ENCODE assay signal across 10 cellular contexts in genomic region chr17:18920911-18921441, GRCh38. TPM values are rescaled to one million over a fixed set of nuclear protein-coding genes. Genes with fewer than 3 reads are reported as not detected.
A peak's percentile ranks its signal among the peaks of the same experiment; 100 is the strongest.
DNase-seq lines count a peak whose midpoint lies in the region; ATAC-seq lines count a peak whose summit lies in the region.
"Had no signal": no experiment of that assay in that cellular context is flagged by ENCODE, and none has a peak within 500 bp of the region (broad histone marks: within the 10 kb centered on the region; RNA-seq: fewer than 3 reads in every experiment).

No MANE protein-coding gene starts in this region.

- CTCF ChIA-PET in activated CD4-positive, alpha-beta T cell treated with anti-CD3 and anti-CD28 coated beads, Interleukin-2, amount 10 ng/mL, durations not matched to agents 7 days and 5 days (lab: Charles Lee), result interaction anchor here (1.4 kb wide), 1 partner anchor 40 kb away, joined by 4 read pairs; no protein-coding TSS in a partner anchor

- H3K27me3 Mint-ChIP-seq in activated CD4-positive, alpha-beta T cell treated with anti-CD3 and anti-CD28 coated beads, Interleukin-2, amount 10 ng/mL, durations not matched to agents 7 days and 5 days, result no peaks in the 10 kb centered on the region

- H3K4me1 Mint-ChIP-seq in activated CD4-positive, alpha-beta T cell treated with anti-CD3 and anti-CD28 coated beads, Interleukin-2, amount 10 ng/mL, durations not matched to agents 7 days and 5 days, result peaks cover 55% of the 10 kb centered on the region
- peaks cover 42% of the 10 kb centered on the region for H3K4me1 Mint-ChIP-seq in stimulated activated effector memory CD8-positive, alpha-beta T cell treated with anti-CD3 and anti-CD28 coated beads, Interleukin-12 subunit alpha, Interleukin-12 subunit beta, amount 100 ng/mL, for 72 hours

- ATAC-seq in stimulated activated effector memory CD8-positive, alpha-beta T cell treated with anti-CD3 and anti-CD28 coated beads, Interleukin-12 subunit alpha, Interleukin-12 subunit beta, amount 100 ng/mL, for 72 hours, result peak; percentile 53
- ATAC-seq in activated CD4-positive, CD25-positive, alpha-beta regulatory T cell treated with anti-CD3 and anti-CD28 coated beads, Interleukin-2, amount 50 U/mL, for 24 hours, result no peak

- H3K9me3 Mint-ChIP-seq in activated CD4-positive, alpha-beta T cell treated with anti-CD3 and anti-CD28 coated beads, Interleukin-2, amount 10 ng/mL, durations not matched to agents 7 days and 5 days, result no peaks in the 10 kb centered on the region
- no peaks in the 10 kb centered on the region for H3K9me3 Mint-ChIP-seq in stimulated activated effector memory CD8-positive, alpha-beta T cell treated with anti-CD3 and anti-CD28 coated beads, Interleukin-12 subunit alpha, Interleukin-12 subunit beta, amount 100 ng/mL, for 72 hours

- POLR2A ChIA-PET in activated CD4-positive, alpha-beta T cell treated with anti-CD3 and anti-CD28 coated beads, Interleukin-2, amount 10 ng/mL, durations not matched to agents 7 days and 5 days (lab: Charles Lee), result interaction anchor here (0.6 kb wide), 1 partner anchor 728 kb away, joined by 7 read pairs; the partner anchor contains the start of gene ALDH3A2

- peaks cover 50% of the 10 kb centered on the region for H3K36me3 Mint-ChIP-seq in activated CD4-positive, alpha-beta T cell treated with anti-CD3 and anti-CD28 coated beads, Interleukin-2, amount 10 ng/mL, durations not matched to agents 7 days and 5 days (ENCODE audit: low read depth)
- H3K36me3 Mint-ChIP-seq in stimulated activated effector memory CD8-positive, alpha-beta T cell treated with anti-CD3 and anti-CD28 coated beads, Interleukin-12 subunit alpha, Interleukin-12 subunit beta, amount 100 ng/mL, for 72 hours, result peaks cover 68% of the 10 kb centered on the region

- DNase-seq in activated CD4-positive, alpha-beta T cell treated with anti-CD3 and anti-CD28 coated beads, Interleukin-2, amount 10 ng/mL, durations not matched to agents 7 days and 5 days, result no peak
- DNase-seq in activated CD4-positive, alpha-beta T cell treated with anti-CD3 and anti-CD28 coated beads, Interleukin-2, amount 50 U/mL, for 4 hours, result no peak
- DNase-seq in LHCN-M2 (ENCODE audit: low read depth) (peak; percentile 38), dermis blood vessel endothelial cell (peak; percentile 54), amniotic stem cell (lab: John Stamatoyannopoulos, UW) (no peak), medulla oblongata (ENCODE audit: extremely low spot score) (no peak)
- no peak for DNase-seq in stimulated activated effector memory CD8-positive, alpha-beta T cell treated with anti-CD3 and anti-CD28 coated beads, Interleukin-12 subunit alpha, Interleukin-12 subunit beta, amount 100 ng/mL, for 72 hours (ENCODE audit: low spot score in 2 of 2)

- H3K27ac Mint-ChIP-seq in activated CD4-positive, alpha-beta T cell treated with anti-CD3 and anti-CD28 coated beads, Interleukin-2, amount 10 ng/mL, durations not matched to agents 7 days and 5 days, result peak overlapping the region; percentile 78
- H3K27ac Mint-ChIP-seq in stimulated activated effector memory CD8-positive, alpha-beta T cell treated with anti-CD3 and anti-CD28 coated beads, Interleukin-12 subunit alpha, Interleukin-12 subunit beta, amount 100 ng/mL, for 72 hours, result peak overlapping the region; percentile 66

- H3K4me3 Mint-ChIP-seq in activated CD4-positive, alpha-beta T cell treated with anti-CD3 and anti-CD28 coated beads, Interleukin-2, amount 10 ng/mL, durations not matched to agents 7 days and 5 days, result no peak overlapping the region
- H3K4me3 Mint-ChIP-seq in stimulated activated effector memory CD8-positive, alpha-beta T cell treated with anti-CD3 and anti-CD28 coated beads, Interleukin-12 subunit alpha, Interleukin-12 subunit beta, amount 100 ng/mL, for 72 hours, result peak overlapping the region; percentile 49

RNA-seq across cellular contexts. Expression of gene SLC5A10, which starts 31.0 kb away (rescaled TPM):
- total RNA-seq in activated CD4-positive, alpha-beta T cell treated with anti-CD3 and anti-CD28 coated beads, Interleukin-2, amount 10 ng/mL, durations not matched to agents 7 days and 5 days, result not detected
- total RNA-seq in LHCN-M2 (2014; rRNA removed) (not detected in 2 replicates), dermis blood vessel endothelial cell (not detected in 2 replicates)
- not detected for polyA plus RNA-seq in LHCN-M2 (2012)
- total RNA-seq: fibroblast of lung, smooth muscle cell had no signal
- polyA plus RNA-seq: fibroblast of lung, smooth muscle cell had no signal

Comparison
In these comparisons a context has a peak if more than half of its experiments do, and no peak if none do; other contexts are left out.
1. DNase-seq: peak in LHCN-M2 (single experiment) and dermis blood vessel endothelial cell (single experiment); none in activated CD4-positive, alpha-beta T cell treated with anti-CD3 and anti-CD28 coated beads, Interleukin-2, amount 10 ng/mL, durations not matched to agents 7 days and 5 days (single experiment), activated CD4-positive, alpha-beta T cell treated with anti-CD3 and anti-CD28 coated beads, Interleukin-2, amount 50 U/mL, for 4 hours (0 of 2), stimulated activated effector memory CD8-positive, alpha-beta T cell treated with anti-CD3 and anti-CD28 coated beads, Interleukin-12 subunit alpha, Interleukin-12 subunit beta, amount 100 ng/mL, for 72 hours (0 of 2), amniotic stem cell (single experiment) and medulla oblongata (single experiment).